10 cellular contexts compared by ENCODE assay signal in the genomic region with DNA sequence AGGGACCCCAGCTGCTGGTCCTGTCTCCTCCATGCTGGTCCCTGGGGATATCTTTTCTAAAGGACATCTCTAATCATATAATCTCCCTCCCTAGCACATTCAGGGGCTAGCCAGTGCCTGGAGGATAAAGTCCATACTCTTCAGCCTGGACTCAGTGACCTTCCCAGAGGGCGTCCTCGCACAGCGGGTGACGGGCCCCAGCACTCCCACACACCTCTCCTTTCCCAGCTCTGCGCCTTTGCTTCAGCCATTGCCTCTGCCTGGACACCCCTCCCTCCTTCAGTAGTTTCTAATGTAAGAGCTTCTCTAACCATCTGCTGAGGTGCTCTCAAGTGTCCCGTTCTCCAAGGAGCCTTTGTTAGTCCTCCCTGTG. TPM values are rescaled to one million over a fixed set of nuclear protein-coding genes. Genes with fewer than 3 reads are reported as not detected.
DNase-seq lines count a peak whose midpoint lies in the region; ATAC-seq, FAIRE-seq and TF ChIP-seq lines count a peak whose summit lies in the region.
"Had no signal": no experiment of that assay in that cellular context is flagged by ENCODE, and none has a peak within 500 bp of the region (broad histone marks: within the 10 kb centered on the region; RNA-seq: fewer than 3 reads in every experiment).

No MANE protein-coding gene starts in this region.

- no peak for DNase-seq in CD8-positive, alpha-beta T cell
- DNase-seq in RWPE1 (ENCODE audit: low spot score) = no peak
- DNase-seq in pancreas = no peak
- DNase-seq in cerebellum (ENCODE audit: low spot score) = no peak
- no peak for DNase-seq in DMS153 (lab: John Stamatoyannopoulos, UW)
- DNase-seq: activated CD4-positive, CD25-positive, alpha-beta regulatory T cell; stimulated activated CD4-positive, alpha-beta T cell treated with anti-CD3 and anti-CD28 coated beads, Interleukin-4, amount 100 ng/mL, for 24 hours had no signal

- H3K36me3 ChIP-seq in CD8-positive, alpha-beta T cell (ENCODE audit: insufficient read depth, low read length) = peaks cover 4% of the 10 kb centered on the region
- H3K36me3 ChIP-seq in gastroesophageal sphincter (peaks cover 0 to 10% of the 10 kb centered on the region in 2 donors), pancreas (no peaks in the 10 kb centered on the region)

- H3K9me3 ChIP-seq in CD8-positive, alpha-beta T cell (ENCODE audit: low read length) = no peaks in the 10 kb centered on the region
- no peaks in the 10 kb centered on the region for H3K9me3 ChIP-seq in gastroesophageal sphincter
- no peaks in the 10 kb centered on the region for H3K9me3 ChIP-seq in pancreas

- no peak for TF ChIP-seq POLR2A in gastroesophageal sphincter (IDR thresholded peaks at IDR 0.05)

- H3K36me3 Mint-ChIP-seq in CD8-positive, alpha-beta T cell = peaks cover 15% of the 10 kb centered on the region

- H3K4me3 Mint-ChIP-seq in CD8-positive, alpha-beta T cell = no peak overlapping the region

- peaks cover 56% of the 10 kb centered on the region for H3K4me1 ChIP-seq in CD8-positive, alpha-beta T cell (ENCODE audit: insufficient read depth, low read length)
- H3K4me1 ChIP-seq in gastroesophageal sphincter = peaks cover 6 to 50% (median 26%) of the 10 kb centered on the region in 3 donors
- peaks cover 38 to 72% (median 47%) of the 10 kb centered on the region in 3 donors for H3K4me1 ChIP-seq in pancreas

- POLR2A ChIA-PET in CD8-positive, alpha-beta T cell (lab: Charles Lee) = no interaction called here
- POLR2A ChIA-PET in RWPE1 (lab: Yijun Ruan, JAX; ENCODE audit: low non-redundant PET) = no interaction called here

- H3K4me3 ChIP-seq in CD8-positive, alpha-beta T cell (ENCODE audit: low read depth, low read length) = no peak overlapping the region
- H3K4me3 ChIP-seq in gastroesophageal sphincter = no peak overlapping the region
- no peak overlapping the region for H3K4me3 ChIP-seq in pancreas

- no peak for TF ChIP-seq CTCF in CD8-positive, alpha-beta T cell (IDR thresholded peaks at IDR 0.05)
- TF ChIP-seq CTCF in RWPE1 (conservative IDR thresholded peaks at IDR 0.05; ENCODE audit: low read depth) (no peak), gastroesophageal sphincter (IDR thresholded peaks at IDR 0.05) (no peak), pancreas (IDR thresholded peaks at IDR 0.05) (no peak)

- CTCF ChIA-PET in CD8-positive, alpha-beta T cell (lab: Charles Lee) = interaction anchor here (1.1 to 5.0 kb wide), 4 partner anchors 19 to 69 kb away, joined by 5 to 47 read pairs (median 14); no protein-coding TSS in a partner anchor
- CTCF ChIA-PET in RWPE1 (lab: Yijun Ruan, JAX) = interaction anchor here (0.9 to 1.3 kb wide), 2 partner anchors 44 to 47 kb away, joined by 3 to 4 read pairs; no protein-coding TSS in a partner anchor

- no peak for FAIRE-seq in pancreas (lab: Jason Lieb, UNC)

- H3K4me1 Mint-ChIP-seq in CD8-positive, alpha-beta T cell (ENCODE audit: low read depth) = peaks cover 83% of the 10 kb centered on the region

- peak overlapping the region; percentile 91 for H3K27ac Mint-ChIP-seq in CD8-positive, alpha-beta T cell

- intact Hi-C loops in CD8-positive, alpha-beta T cell (cut with DNase I, micrococcal nuclease) = loop anchor here in 1 of 2 experiments (5.0 kb wide), 1 partner anchor 34 kb away; no protein-coding TSS in a partner anchor
- intact Hi-C loops in pancreas (cut with DNase I) = no loop called here

- H3K27ac ChIP-seq in CD8-positive, alpha-beta T cell (ENCODE audit: low read depth, low read length) = no peak overlapping the region
- H3K27ac ChIP-seq in RWPE1 = peak overlapping the region; percentile 13; the same call in 1 of the 2 replicates
- H3K27ac ChIP-seq in gastroesophageal sphincter = peak overlapping the region in 3 of 4 donors; percentile 65 to 77 (median 69)
- peak overlapping the region; percentile 25 to 84 (median 69) for H3K27ac ChIP-seq in pancreas

- ATAC-seq in CD8-positive, alpha-beta T cell = no peak
- ATAC-seq in gastroesophageal sphincter (no peak), pancreas (peak; percentile 12 to 55 (median 34)), HG02970 (IDR thresholded peaks at IDR 0.05; ENCODE audit: low FRiP score, unreplicated experiment) (no peak), HG03135 (IDR thresholded peaks at IDR 0.05; ENCODE audit: unreplicated experiment) (no peak)

- no peak for TF ChIP-seq EP300 in gastroesophageal sphincter (IDR thresholded peaks at IDR 0.05)

- no peaks in the 10 kb centered on the region for H3K27me3 Mint-ChIP-seq in CD8-positive, alpha-beta T cell (ENCODE audit: low read depth)

- H3K27me3 ChIP-seq in CD8-positive, alpha-beta T cell (ENCODE audit: insufficient read depth, low read length) = no peaks in the 10 kb centered on the region
- H3K27me3 ChIP-seq in gastroesophageal sphincter (no peaks in the 10 kb centered on the region), pancreas (no peaks in the 10 kb centered on the region)

- WGBS in gastroesophageal sphincter (ENCODE audit: low coverage in 1 of 2), 2 donors = 68 to 71% methylated on average over 6 of the region's 6 CpGs
- 50 to 63% methylated on average over 6 of the region's 6 CpGs for WGBS in pancreas, 2 donors

- H3K9me3 Mint-ChIP-seq in CD8-positive, alpha-beta T cell = no peaks in the 10 kb centered on the region

RNA-seq across cellular contexts. Expression of gene TNIP1, which starts 15.2 kb away (rescaled TPM):
- 100 to 1,000 TPM; 133 to 134 TPM for total RNA-seq in CD8-positive, alpha-beta T cell
- total RNA-seq in gastroesophageal sphincter (100 to 1,000 TPM in 2 of 4 donors, 10 to 100 TPM in 2; 74.2 to 142 (median 97.9) TPM), pancreas (100 to 1,000 TPM in 1 of 6 donors, 10 to 100 TPM in 5; 66.3 to 118 (median 71.0) TPM), cerebellum (18.3 TPM)
- 10 to 100 TPM; 36.4 to 54.7 TPM for polyA plus RNA-seq in pancreas

Comparison
In these comparisons a context has a peak if more than half of its experiments do, and no peak if none do; other contexts are left out.
1. ATAC-seq: peak in pancreas (4 of 4); none in CD8-positive, alpha-beta T cell (single experiment), gastroesophageal sphincter (single experiment), HG02970 (single experiment) and HG03135 (single experiment).